ENCODE assay signal across 8 cellular contexts in genomic region chr2:235595420-235596010, GRCh38.
A peak's percentile ranks its signal among the peaks of the same experiment; 100 is the strongest.
DNase-seq lines count a peak whose midpoint lies in the region; ATAC-seq, FAIRE-seq and TF ChIP-seq lines count a peak whose summit lies in the region.

No MANE protein-coding gene starts in this region.

- H3K4me3 Mint-ChIP-seq in activated T-cell treated with anti-CD3 and anti-CD28 coated beads, Interleukin-2, amount 50 U/mL, for 72 hours, result no peak overlapping the region

- H3K9me3 ChIP-seq in gastroesophageal sphincter, result no peaks in the 10 kb centered on the region

- H3K36me3 Mint-ChIP-seq in activated T-cell treated with anti-CD3 and anti-CD28 coated beads, Interleukin-2, amount 50 U/mL, for 72 hours (ENCODE audit: insufficient read depth in 2 of 2), result no peaks in the 10 kb centered on the region

- no peaks in the 10 kb centered on the region for H3K36me3 ChIP-seq in gastroesophageal sphincter

- no peak overlapping the region for H3K4me3 ChIP-seq in gastroesophageal sphincter

- no peak overlapping the region for H3K27ac ChIP-seq in gastroesophageal sphincter

- no peak for ATAC-seq in activated T-cell treated with anti-CD3 and anti-CD28 coated beads, Interleukin-2, amount 50 U/mL, for 72 hours (replicated peaks in 1 of 2)
- ATAC-seq in gastroesophageal sphincter (no peak), HG02588 (IDR thresholded peaks at IDR 0.05; ENCODE audit: unreplicated experiment) (no peak)

- H3K27me3 Mint-ChIP-seq in activated T-cell treated with anti-CD3 and anti-CD28 coated beads, Interleukin-2, amount 50 U/mL, for 72 hours (ENCODE audit: low read depth), result no peaks in the 10 kb centered on the region

- TF ChIP-seq POLR2A in H54 (IDR thresholded peaks at IDR 0.05; ENCODE audit: low read depth, low read length), result no peak
- no peak for TF ChIP-seq POLR2A in gastroesophageal sphincter (IDR thresholded peaks at IDR 0.05)

- H3K9me3 Mint-ChIP-seq in activated T-cell treated with anti-CD3 and anti-CD28 coated beads, Interleukin-2, amount 50 U/mL, for 72 hours, result no peaks in the 10 kb centered on the region

- FAIRE-seq in H54 (lab: Jason Lieb, UNC), result peak; percentile 96

- peak; percentile 71 to 96 (median 93) for TF ChIP-seq CTCF in gastroesophageal sphincter (IDR thresholded peaks at IDR 0.05)

- 28 to 39% methylated on average over 8 to 10 of the region's 10 CpGs for WGBS in gastroesophageal sphincter (ENCODE audit: low coverage in 1 of 2), 2 donors

- H3K27me3 ChIP-seq in gastroesophageal sphincter, result no peaks in the 10 kb centered on the region

- H3K4me1 Mint-ChIP-seq in activated T-cell treated with anti-CD3 and anti-CD28 coated beads, Interleukin-2, amount 50 U/mL, for 72 hours (ENCODE audit: low read depth), result no peaks in the 10 kb centered on the region

- TF ChIP-seq EP300 in gastroesophageal sphincter (IDR thresholded peaks at IDR 0.05), result no peak

- H3K4me1 ChIP-seq in gastroesophageal sphincter, result peaks cover 0 to 38% (median 3%) of the 10 kb centered on the region in 3 donors

- peak; percentile 55 for DNase-seq in COLO829 (ENCODE audit: low spot score)
- DNase-seq in H54 (ENCODE audit: insufficient read length, low spot score), result peak; percentile 33
- peak; percentile 77 for DNase-seq in NCI-H69 (lab: John Stamatoyannopoulos, UW)
- peak; percentile 29 to 52 for DNase-seq in activated T-cell treated with anti-CD3 and anti-CD28 coated beads, Interleukin-2, amount 50 U/mL, for 72 hours
- DNase-seq in pons (ENCODE audit: low spot score), result peak; percentile 89
- DNase-seq in cortex of kidney (lab: John Stamatoyannopoulos, UW), result no peak

- no peak overlapping the region for H3K27ac Mint-ChIP-seq in activated T-cell treated with anti-CD3 and anti-CD28 coated beads, Interleukin-2, amount 50 U/mL, for 72 hours
